ENCODE assay signal across 12 cellular contexts in genomic region chr12:6124411-6125151, GRCh38. TPM values are rescaled to one million over a fixed set of nuclear protein-coding genes. Genes with fewer than 3 reads are reported as not detected.
A peak's percentile ranks its signal among the peaks of the same experiment; 100 is the strongest.
DNase-seq lines count a peak whose midpoint lies in the region; ATAC-seq and TF ChIP-seq lines count a peak whose summit lies in the region.
"Had no signal": no experiment of that assay in that cellular context is flagged by ENCODE, and none has a peak within 500 bp of the region (broad histone marks: within the 10 kb centered on the region; RNA-seq: fewer than 3 reads in every experiment).

Gene VWF, minus strand, starts transcription at chr12:6124670. Its CDS starts 1,474 bp downstream, at chr12:6123196.

- H3K4me1 ChIP-seq in H9 (ENCODE audit: insufficient read depth, low read length) (no peaks in the 10 kb centered on the region), left lung (no peaks in the 10 kb centered on the region), skeletal muscle tissue (ENCODE audit: control insufficient read depth in 3 of 3, insufficient read depth in 3 of 3, low read length in 3 of 3) (peaks cover 0 to 5% (median 3%) of the 10 kb centered on the region in 3 donors)

- H3K27ac ChIP-seq in H9 (ENCODE audit: insufficient read length, low read depth, low read length) (no peak within 1 kb of the TSS), left lung (peak within 1 kb of the TSS; percentile 56 to 57), skeletal muscle tissue (ENCODE audit: low read depth, low read length) (peak within 1 kb of the TSS; percentile 81)

- no peak within 1 kb of the TSS for H3K14ac ChIP-seq in H9 (ENCODE audit: insufficient read depth, low read length)

- H2AK5ac ChIP-seq in H9 (ENCODE audit: insufficient read length, low read length): no peak within 1 kb of the TSS

- peak within 1 kb of the TSS; percentile 39 to 84 (median 74); a peak in 3 of 7 replicates for H3K27ac Mint-ChIP-seq in H9
- no peak within 1 kb of the TSS for H3K27ac Mint-ChIP-seq in HFFc6
- H3K27ac Mint-ChIP-seq: activated naive CD8-positive, alpha-beta T cell; B cell had no signal

- H3K4me2 ChIP-seq in H9 (ENCODE audit: insufficient read depth, insufficient read length, low read length): no peak within 1 kb of the TSS

- H2BK12ac ChIP-seq in H9 (ENCODE audit: insufficient read length, low read depth, low read length): no peak within 1 kb of the TSS

- no peak within 1 kb of the TSS for H3T11ph ChIP-seq in H9 (ENCODE audit: low read length)

- H3K27me3 ChIP-seq in H9 (ENCODE audit: insufficient read depth, low read length) (no peaks in the 10 kb centered on the region), left lung (no peaks in the 10 kb centered on the region), skeletal muscle tissue (ENCODE audit: control insufficient read depth in 3 of 3, insufficient read depth in 3 of 3, low read length in 3 of 3) (peaks cover 0 to 6% (median 3%) of the 10 kb centered on the region in 3 donors)

- H2AFZ ChIP-seq in H9 (ENCODE audit: low read length): no peak within 1 kb of the TSS

- ATAC-seq in left lung (peak; percentile 52), GM18909 (IDR thresholded peaks at IDR 0.05; ENCODE audit: poor library complexity, unreplicated experiment) (no peak)
- ATAC-seq: activated CD4-positive, CD25-positive, alpha-beta regulatory T cell treated with anti-CD3 and anti-CD28 coated beads, Interleukin-2, amount 50 U/mL, for 24 hours had no signal

- no peak within 1 kb of the TSS for H2BK5ac ChIP-seq in H9 (ENCODE audit: insufficient read length, low read length)

- H3K79me1 ChIP-seq in H9 (ENCODE audit: insufficient read depth, low read depth, low read length, poor library complexity, severe bottlenecking): no peaks in the 10 kb centered on the region

- H4K8ac ChIP-seq in H9 (replicated peaks; ENCODE audit: insufficient read length, low read depth, low read length): no peak within 1 kb of the TSS

- no peak within 1 kb of the TSS for H4K5ac ChIP-seq in H9 (ENCODE audit: insufficient read length, low read depth, low read length)

- H4K20me1 ChIP-seq in H9 (ENCODE audit: control insufficient read depth, insufficient read depth, insufficient read length): no peaks in the 10 kb centered on the region

- H4K91ac ChIP-seq in H9 (ENCODE audit: insufficient read length, low read depth, low read length): no peak within 1 kb of the TSS

- no peak within 1 kb of the TSS for H3K4me3 Mint-ChIP-seq in H9
- H3K4me3 Mint-ChIP-seq in HFFc6: no peak within 1 kb of the TSS
- H3K4me3 Mint-ChIP-seq: activated naive CD8-positive, alpha-beta T cell; B cell had no signal

- no peak within 1 kb of the TSS for H2BK20ac ChIP-seq in H9 (ENCODE audit: low read depth, low read length, poor library complexity, severe bottlenecking)

- DNase-seq in H9 (no peak), dermis blood vessel endothelial cell (peak; percentile 94), left lung (no peak), HFFc6 (no peak), SHP77 treated with DMSO at 0.1 percent for 48 hours (lab: John Stamatoyannopoulos, UW) (no peak)
- no peak for DNase-seq in activated naive CD4-positive, alpha-beta T cell treated with anti-CD3 and anti-CD28 coated beads, Interleukin-2, amount 50 U/mL, for 16 hours
- DNase-seq: NCI-H2081 had no signal

- H3K36me3 Mint-ChIP-seq in H9 (ENCODE audit: insufficient read depth in 1 of 3, low read depth in 3 of 3) (no peaks in the 10 kb centered on the region), HFFc6 (ENCODE audit: low read depth) (no peaks in the 10 kb centered on the region)
- H3K36me3 Mint-ChIP-seq: activated naive CD8-positive, alpha-beta T cell had no signal

- no peak for TF ChIP-seq CTCF in H9 (conservative IDR thresholded peaks at IDR 0.05)
- TF ChIP-seq CTCF in left lung (IDR thresholded peaks at IDR 0.05): no peak
- TF ChIP-seq CTCF in HFFc6 (IDR thresholded peaks at IDR 0.05): no peak

- H3K79me2 ChIP-seq in H9 (ENCODE audit: insufficient read depth, low read length): no peaks in the 10 kb centered on the region

- no peak within 1 kb of the TSS for H3K56ac ChIP-seq in H9 (ENCODE audit: insufficient read length, low read depth, low read length)

- peaks cover 5 to 26% of the 10 kb centered on the region in 2 experiments for H3K4me1 Mint-ChIP-seq in H9
- peaks cover 8% of the 10 kb centered on the region; the same call in 1 of the 2 replicates for H3K4me1 Mint-ChIP-seq in HFFc6 (ENCODE audit: low read depth)
- H3K4me1 Mint-ChIP-seq: B cell had no signal

- intact Hi-C loops in left lung (cut with DNase I): no loop called here

- no peaks in the 10 kb centered on the region for H3K9me3 ChIP-seq in H9 (ENCODE audit: control insufficient read depth, low read depth, low read length)
- H3K9me3 ChIP-seq in left lung: no peaks in the 10 kb centered on the region
- H3K9me3 ChIP-seq in skeletal muscle tissue (ENCODE audit: control insufficient read depth in 3 of 3, low read length in 3 of 3): no peaks in the 10 kb centered on the region

- WGBS in H9 (ENCODE audit: extremely low coverage, insufficient read length, low lambda C conversion rate): no CpG with 5 or more reads among the region's 5 CpGs

- H3K36me3 ChIP-seq in left lung (no peaks in the 10 kb centered on the region), skeletal muscle tissue (ENCODE audit: control insufficient read depth in 3 of 3, insufficient read depth in 3 of 3, low read length in 3 of 3) (no peaks in the 10 kb centered on the region)

- no peak within 1 kb of the TSS for H2BK15ac ChIP-seq in H9 (ENCODE audit: low read depth, low read length)

- no peaks in the 10 kb centered on the region for H3K9me3 Mint-ChIP-seq in H9
- no peaks in the 10 kb centered on the region for H3K9me3 Mint-ChIP-seq in HFFc6

- H3K27me3 Mint-ChIP-seq in H9 (ENCODE audit: low read depth) (peaks cover 5% of the 10 kb centered on the region), HFFc6 (ENCODE audit: insufficient read depth) (peaks cover 15% of the 10 kb centered on the region)
- H3K27me3 Mint-ChIP-seq: activated naive CD8-positive, alpha-beta T cell had no signal

- H2BK120ac ChIP-seq in H9 (ENCODE audit: low read depth, low read length, poor library complexity, severe bottlenecking): no peak within 1 kb of the TSS

- no peak within 1 kb of the TSS for H3K23ac ChIP-seq in H9 (ENCODE audit: insufficient read length, low read depth, low read length)

- H3K4me3 ChIP-seq in left lung: peak within 1 kb of the TSS; percentile 0 to 32
- peak within 1 kb of the TSS; percentile 55 to 67 (median 57) for H3K4me3 ChIP-seq in skeletal muscle tissue (ENCODE audit: low read length in 3 of 3)

- H3K18ac ChIP-seq in H9 (ENCODE audit: insufficient read length, low read depth, low read length): peak within 1 kb of the TSS; percentile 22

- H3K4ac ChIP-seq in H9 (ENCODE audit: low read depth, low read length): no peak within 1 kb of the TSS

- H3K9ac ChIP-seq in H9 (ENCODE audit: extremely low read depth, insufficient read length, low read length) (no peak within 1 kb of the TSS), skeletal muscle tissue (ENCODE audit: low read depth in 1 of 3, low read length in 3 of 3) (peak within 1 kb of the TSS; percentile 62 to 79 (median 76))

- no peaks in the 10 kb centered on the region for H3K23me2 ChIP-seq in H9 (ENCODE audit: insufficient read length, low read depth, low read length, poor library complexity, severe bottlenecking)

RNA-seq across cellular contexts. Expression of gene VWF, which starts in this region (rescaled TPM):
- total RNA-seq in H9 (2021) (0.17 and 0.35 TPM in 2 replicates), dermis blood vessel endothelial cell (3,052 and 3,683 TPM in 2 replicates), left lung (100 to 1,000 TPM; 254 to 401 TPM), skeletal muscle tissue (58.5 TPM)
- total RNA-seq in HFFc6 (2021; fragmentation: NEBNext Ultra II Directional; extraction: Animal tissue kit (Norgen Biotek cat#: 25700)): under 1 TPM; 0.02 to 0.25 (median 0.10) TPM
- total RNA-seq: B cell had no signal

Comparison
In these comparisons a context has a peak if more than half of its experiments do, and no peak if none do; other contexts are left out.
1. RNA of gene VWF (total RNA-seq): 3,052 to 3,683 TPM in dermis blood vessel endothelial cell, 254 to 401 TPM in left lung and 58.5 TPM in skeletal muscle tissue (single experiment); 0.17 to 0.35 TPM in H9 and 0.02 to 0.25 TPM in HFFc6; every median in the first group is over 10 times any median in the second.